ENCODE assay signal across 1 cellular context in genomic region chr6:166342293-166343156, GRCh38.
TF ChIP-seq lines count a peak whose summit lies in the region.

Gene SFT2D1 (minus strand): TSS chr6:166342545. CDS start chr6:166342481, 64 bp downstream.

TF ChIP-seq in HepG2, 621 proteins besides CTCF, POLR2A, EP300 and RAD21 (continued from another document and continues in another):
- TF ChIP-seq ZHX2 (IDR thresholded peaks at IDR 0.05; ENCODE audit: low read depth) (no peak), ZHX2 (CRISPR knock-in tag; IDR thresholded peaks at IDR 0.05; ENCODE audit: borderline replicate concordance) (no peak; the same call in none of the 2 replicates), ZMYM4 (CRISPR knock-in tag; IDR thresholded peaks at IDR 0.05) (peak; percentile 88), CERS6 (CRISPR knock-in tag; IDR thresholded peaks at IDR 0.05) (no peak), DNMT3B (CRISPR knock-in tag; conservative IDR thresholded peaks at IDR 0.05) (no peak), ZNF883 (CRISPR knock-in tag; IDR thresholded peaks at IDR 0.05; ENCODE audit: not compliant biosample characterization) (no peak), ATAD3A (CRISPR knock-in tag; IDR thresholded peaks at IDR 0.05) (no peak), FOXA3 (CRISPR knock-in tag; IDR thresholded peaks at IDR 0.05) (peak; percentile 56), NCOA2 (CRISPR knock-in tag; IDR thresholded peaks at IDR 0.05) (peak; percentile 43; the same call in 1 of the 2 replicates), ZNF782 (CRISPR knock-in tag; IDR thresholded peaks at IDR 0.05; ENCODE audit: borderline replicate concordance) (0 out of 2 replicates have a peak, but pooled peaks have one; percentile 1), ZFP41 (CRISPR knock-in tag; IDR thresholded peaks at IDR 0.05; ENCODE audit: borderline replicate concordance) (no peak), CBX5 (CRISPR knock-in tag; IDR thresholded peaks at IDR 0.05; ENCODE audit: borderline replicate concordance) (peak; percentile 90), HNF1A (IDR thresholded peaks at IDR 0.05; ENCODE audit: low read depth) (no peak), HNF1A (CRISPR knock-in tag; IDR thresholded peaks at IDR 0.05; ENCODE audit: borderline replicate concordance) (no peak; the same call in 1 of the 2 replicates), KAT2B (IDR thresholded peaks at IDR 0.05; ENCODE audit: borderline replicate concordance, low read depth, low read length) (no peak), E2F1 (CRISPR knock-in tag; IDR thresholded peaks at IDR 0.05) (peak; percentile 60), HNF1B (CRISPR knock-in tag; IDR thresholded peaks at IDR 0.05) (peak; percentile 98), CREBL2 (CRISPR knock-in tag; IDR thresholded peaks at IDR 0.05; ENCODE audit: borderline replicate concordance) (peak; percentile 94; the same call in 1 of the 2 replicates), WIZ (CRISPR knock-in tag; IDR thresholded peaks at IDR 0.05) (peak; percentile 93), GATAD2A (CRISPR knock-in tag; IDR thresholded peaks at IDR 0.05) (peak; percentile 75), ATF7-NPFF (CRISPR knock-in tag; IDR thresholded peaks at IDR 0.05; ENCODE audit: low read depth) (peak; percentile 90), HNRNPUL1 (IDR thresholded peaks at IDR 0.05; ENCODE audit: low read depth, low read length) (peak; percentile 78), FOXP4 (CRISPR knock-in tag; IDR thresholded peaks at IDR 0.05) (no peak), NR3C1 (CRISPR knock-in tag; IDR thresholded peaks at IDR 0.05) (no peak), ZNF138 (CRISPR knock-in tag; IDR thresholded peaks at IDR 0.05; ENCODE audit: low read depth) (peak; percentile 99), TAF15 (IDR thresholded peaks at IDR 0.05; ENCODE audit: low read depth, low read length, poor library complexity, severe bottlenecking) (no peak), ZNF281 (CRISPR knock-in tag; IDR thresholded peaks at IDR 0.05; ENCODE audit: borderline replicate concordance) (peak; percentile 46; the same call in 1 of the 2 replicates), HDAC2 (CRISPR knock-in tag; IDR thresholded peaks at IDR 0.05) (peak; percentile 92), HIVEP1 (CRISPR knock-in tag; IDR thresholded peaks at IDR 0.05) (peak; percentile 96), SMARCC2 (IDR thresholded peaks at IDR 0.05) (no peak), ZNF547 (CRISPR knock-in tag; IDR thresholded peaks at IDR 0.05) (peak; percentile 82; the same call in 1 of the 2 replicates), ZBED4 (CRISPR knock-in tag; IDR thresholded peaks at IDR 0.05; ENCODE audit: borderline replicate concordance) (peak; percentile 63; the same call in 1 of the 2 replicates), MLLT10 (CRISPR knock-in tag; IDR thresholded peaks at IDR 0.05) (no peak)
